ENCODE assay signal across 8 cellular contexts in genomic region chr12:27523305-27523641, GRCh38. TPM values are rescaled to one million over a fixed set of nuclear protein-coding genes. Genes with fewer than 3 reads are reported as not detected.
A peak's percentile ranks its signal among the peaks of the same experiment; 100 is the strongest.
DNase-seq lines count a peak whose midpoint lies in the region; ATAC-seq and TF ChIP-seq lines count a peak whose summit lies in the region.

No MANE protein-coding gene starts in this region.

- H3K9me2 ChIP-seq in OCI-LY7 (ENCODE audit: insufficient read depth, low read length): no peaks in the 10 kb centered on the region

- H3K36me3 ChIP-seq in OCI-LY7 (ENCODE audit: insufficient read depth, low read length): no peaks in the 10 kb centered on the region
- H3K36me3 ChIP-seq in prostate gland: no peaks in the 10 kb centered on the region

- H3K79me2 ChIP-seq in OCI-LY7 (ENCODE audit: insufficient read depth, low read depth, low read length): peaks cover 8% of the 10 kb centered on the region; the same call in 1 of the 2 replicates

- intact Hi-C loops in OCI-LY7 (cut with micrococcal nuclease; ENCODE audit: unreplicated experiment): loop anchor here (5.0 kb wide), 1 partner anchor 179 kb away; no protein-coding TSS in a partner anchor
- intact Hi-C loops in prostate gland (cut with DNase I): loop anchor here (5.0 kb wide), 2 partner anchors 86 to 114 kb away; no protein-coding TSS in a partner anchor
- intact Hi-C loops in posterior vena cava (cut with DNase I): loop anchor here in 1 of 2 donors (5.0 to 10.0 kb wide), 2 partner anchors 92 to 1101 kb away; no protein-coding TSS in a partner anchor
- intact Hi-C loops in left colon (cut with DNase I, micrococcal nuclease): no loop called here

- H3K4me3 ChIP-seq in OCI-LY7 (ENCODE audit: low read depth, low read length, poor library complexity, severe bottlenecking): peak overlapping the region; percentile 88
- peak overlapping the region; percentile 87 for H3K4me3 ChIP-seq in epithelial cell of esophagus (ENCODE audit: low read length)
- peak overlapping the region; percentile 65 to 67 for H3K4me3 ChIP-seq in prostate gland

- H3K9me3 ChIP-seq in OCI-LY7 (ENCODE audit: low read length) (no peaks in the 10 kb centered on the region), prostate gland (no peaks in the 10 kb centered on the region)

- in situ Hi-C loops in GM13977 (cut with MboI; ENCODE audit: low pct_unique_long_range_greater_than_20kb, low sequenced_read_pairs, unreplicated experiment): no loop called here

- 0% methylated on average over 6 of the region's 6 CpGs for WGBS in prostate gland

- no peak for TF ChIP-seq POLR2A in prostate gland (IDR thresholded peaks at IDR 0.05)

- peak overlapping the region; percentile 97 for H2AFZ ChIP-seq in OCI-LY7 (ENCODE audit: low read length)

- TSS peak; percentile 89 for BruUV-seq in OCI-LY7 (replicated peaks; lab: Mats Ljungman, UMichigan)

- CTCF ChIA-PET in OCI-LY7 (lab: Charles Lee; ENCODE audit: unreplicated experiment): interaction anchor here (0.6 kb wide), 1 partner anchor 1090 kb away, joined by 3 read pairs; no protein-coding TSS in a partner anchor

- H3K4me2 ChIP-seq in OCI-LY7 (ENCODE audit: low read length): peak overlapping the region; percentile 82

- POLR2A ChIA-PET in OCI-LY7 (lab: Charles Lee): interaction anchor here (0.5 to 2.1 kb wide), 7 partner anchors 10 to 909 kb away, joined by 3 to 12 read pairs (median 3); no protein-coding TSS in a partner anchor

- ATAC-seq in GM21825 (IDR thresholded peaks at IDR 0.05; ENCODE audit: unreplicated experiment): peak; percentile 6
- no peak for ATAC-seq in left colon

- H3K27me3 ChIP-seq in prostate gland (replicated peaks; ENCODE audit: insufficient read depth): no peaks in the 10 kb centered on the region

- H3K4me1 ChIP-seq in OCI-LY7 (ENCODE audit: insufficient read depth, low read length, poor library complexity, severe bottlenecking) (peaks cover 18% of the 10 kb centered on the region), prostate gland (replicated peaks) (no peaks in the 10 kb centered on the region)

- H3K27ac ChIP-seq in OCI-LY7 (ENCODE audit: low read depth, low read length, poor library complexity, severe bottlenecking) (peak overlapping the region; percentile 22), prostate gland (peak overlapping the region; percentile 85 to 88)

- H4K20me1 ChIP-seq in OCI-LY7 (ENCODE audit: insufficient read depth, low read length): no peaks in the 10 kb centered on the region

- DNase-seq in GM13977 (ENCODE audit: low spot score): peak; percentile 26
- DNase-seq in OCI-LY7 (ENCODE audit: low spot score): no peak
- no peak for DNase-seq in epithelial cell of esophagus (ENCODE audit: low read depth)
- DNase-seq in prostate gland (ENCODE audit: low spot score): no peak
- no peak for DNase-seq in posterior vena cava (ENCODE audit: low spot score)
- DNase-seq in left colon: no peak
- DNase-seq in cerebellar cortex (ENCODE audit: low spot score): no peak

- TF ChIP-seq CTCF in GM13977 (IDR thresholded peaks at IDR 0.05; ENCODE audit: extremely low read depth, insufficient read depth, missing control alignments) (no peak), OCI-LY7 (conservative IDR thresholded peaks at IDR 0.05; ENCODE audit: low read length) (no peak), epithelial cell of esophagus (IDR thresholded peaks at IDR 0.05; ENCODE audit: insufficient read depth, low read depth, low read length, missing control alignments) (no peak), prostate gland (IDR thresholded peaks at IDR 0.05) (no peak)

RNA-seq across cellular contexts. Expression of gene PPFIBP1, which starts 0.7 kb away (rescaled TPM):
- total RNA-seq in OCI-LY7 (2014; rRNA removed; shearing (Covaris generic)): 7.3 and 12.7 TPM in 2 replicates
- total RNA-seq in OCI-LY7 (2022): 12.1 and 14.6 TPM in 2 replicates
- 100 to 1,000 TPM in 1 of 2 donors, 10 to 100 TPM in 1; 61.3 to 121 TPM for total RNA-seq in prostate gland
- 100 to 1,000 TPM in 1 of 2 donors, 10 to 100 TPM in 1; 77.5 to 105 TPM for total RNA-seq in posterior vena cava
- total RNA-seq in left colon: 10 to 100 TPM; 40.9 to 43.1 TPM

Comparison
In these comparisons a context has a peak if more than half of its experiments do, and no peak if none do; other contexts are left out.
1. intact Hi-C loops: an anchor here in OCI-LY7 (5.0 kb wide) and prostate gland (5.0 kb wide); none called in left colon.